In genomic region chr2:216687646-216688045, GRCh38 we compare ENCODE assay signal across 8 cellular contexts. TPM values are rescaled to one million over a fixed set of nuclear protein-coding genes. Genes with fewer than 3 reads are reported as not detected.
DNase-seq lines count a peak whose midpoint lies in the region; ATAC-seq and TF ChIP-seq lines count a peak whose summit lies in the region.

No MANE protein-coding gene starts in this region.

- no peak overlapping the region for H3K9ac ChIP-seq in neuronal stem cell (ENCODE audit: low read depth, low read length, poor library complexity)

- H2BK120ac ChIP-seq in neuronal stem cell (ENCODE audit: low read depth, low read length), result no peak overlapping the region

- in situ Hi-C loops in astrocyte of the cerebellum (cut with HindIII; ENCODE audit: low sequenced_read_pairs), result no loop called here

- no peak overlapping the region for H3K4ac ChIP-seq in neuronal stem cell (ENCODE audit: low read length)

- H4K8ac ChIP-seq in neuronal stem cell (ENCODE audit: low read depth, low read length), result no peak overlapping the region

- DNase-seq in ELF-1 (ENCODE audit: low read depth, low spot score) (peak; percentile 53), HT-29 (ENCODE audit: low spot score) (peak; percentile 26), astrocyte of the cerebellum (ENCODE audit: low read depth) (no peak), neuronal stem cell (ENCODE audit: low spot score) (no peak), suprapubic skin (ENCODE audit: low spot score in 2 of 2) (no peak), NCI-H2081 treated with DMSO at 0.1 percent for 48 hours (lab: John Stamatoyannopoulos, UW) (no peak), DMS153 (lab: John Stamatoyannopoulos, UW) (no peak)

- no peak overlapping the region for H4K91ac ChIP-seq in neuronal stem cell (ENCODE audit: low read depth, low read length, poor library complexity)

- peaks cover 40 to 71% of the 10 kb centered on the region in 2 donors for H3K36me3 ChIP-seq in neuronal stem cell (replicated peaks in 1 of 2; ENCODE audit: control insufficient read depth in 2 of 2, insufficient read depth in 2 of 2, low read length in 2 of 2)
- no peaks in the 10 kb centered on the region for H3K36me3 ChIP-seq in suprapubic skin

- WGBS in neuronal stem cell (ENCODE audit: extremely low coverage in 2 of 2, insufficient read length in 2 of 2, insufficient replicate concordance in 1 of 2), 2 donors, result no CpG with 5 or more reads among the region's 4 CpGs
- 63% methylated on average over 4 of the region's 4 CpGs for WGBS in suprapubic skin

- no peak overlapping the region for H3K4me2 ChIP-seq in neuronal stem cell (ENCODE audit: insufficient read depth, low read length, poor library complexity, severe bottlenecking)

- H2AK5ac ChIP-seq in neuronal stem cell (ENCODE audit: low read depth, low read length), result no peak overlapping the region

- TF ChIP-seq CTCF in astrocyte of the cerebellum (IDR thresholded peaks at IDR 0.05; ENCODE audit: low read depth, low read length, missing control alignments) (peak; percentile 50), suprapubic skin (IDR thresholded peaks at IDR 0.05) (no peak)

- H2BK5ac ChIP-seq in neuronal stem cell (ENCODE audit: low read length), result no peak overlapping the region

- H3K23ac ChIP-seq in neuronal stem cell (ENCODE audit: low read depth, low read length, poor library complexity), result no peak overlapping the region

- peaks cover 10% of the 10 kb centered on the region for H3K79me1 ChIP-seq in neuronal stem cell (ENCODE audit: low read depth, low read length)

- TF ChIP-seq POLR2A in suprapubic skin (IDR thresholded peaks at IDR 0.05), result no peak

- peak overlapping the region; percentile 68 for H3K18ac ChIP-seq in neuronal stem cell (ENCODE audit: low read length)

- H2AFZ ChIP-seq in neuronal stem cell (ENCODE audit: low read length), result no peak overlapping the region

- H3K9me3 ChIP-seq in neuronal stem cell (replicated peaks in 1 of 2; ENCODE audit: control insufficient read depth in 2 of 2, insufficient read depth in 1 of 2, low read depth in 1 of 2, low read length in 2 of 2), result peaks cover 0 to 2% of the 10 kb centered on the region in 2 donors
- no peaks in the 10 kb centered on the region for H3K9me3 ChIP-seq in suprapubic skin

- H2BK12ac ChIP-seq in neuronal stem cell (ENCODE audit: low read length), result no peak overlapping the region

- no peak overlapping the region for H3K14ac ChIP-seq in neuronal stem cell (ENCODE audit: low read length)

- no peak overlapping the region for H2BK15ac ChIP-seq in neuronal stem cell (ENCODE audit: low read length)

- no peak for TF ChIP-seq EP300 in suprapubic skin (IDR thresholded peaks at IDR 0.05)

- no peak overlapping the region for H3K4me3 ChIP-seq in astrocyte of the cerebellum (ENCODE audit: low read depth, low read length)
- no peak overlapping the region for H3K4me3 ChIP-seq in neuronal stem cell (ENCODE audit: low read length in 2 of 2)
- H3K4me3 ChIP-seq in suprapubic skin, result no peak overlapping the region

- ATAC-seq in GM21515 (IDR thresholded peaks at IDR 0.05; ENCODE audit: unreplicated experiment), result no peak

- H3K4me1 ChIP-seq in neuronal stem cell (ENCODE audit: control insufficient read depth in 2 of 2, insufficient read depth in 1 of 2, low read depth in 1 of 2, low read length in 2 of 2) (peaks cover 16 to 22% of the 10 kb centered on the region in 2 donors), suprapubic skin (peaks cover 82% of the 10 kb centered on the region)

- H3K27me3 ChIP-seq in neuronal stem cell (ENCODE audit: control insufficient read depth in 3 of 3, insufficient read depth in 3 of 3, low read depth in 1 of 3, low read length in 3 of 3), result no peaks in the 10 kb centered on the region
- H3K27me3 ChIP-seq in suprapubic skin, result peaks cover 8% of the 10 kb centered on the region

- H3K27ac ChIP-seq in neuronal stem cell (replicated peaks; ENCODE audit: low read length) (no peak overlapping the region), suprapubic skin (no peak overlapping the region)

RNA-seq across cellular contexts. Expression of gene IGFBP5, which starts 7.7 kb away (rescaled TPM):
- total RNA-seq in HT-29 (2014; rRNA removed; shearing (Covaris generic)), result not detected in 2 replicates
- polyA plus RNA-seq in neuronal stem cell (2013, experiment 1 of 2), result 280 TPM
- 290 TPM for polyA plus RNA-seq in neuronal stem cell (2013, experiment 2 of 2)
- total RNA-seq in suprapubic skin, result 100 to 1,000 TPM in 3 of 4 donors, 10 to 100 TPM in 1; 79.1 to 424 (median 163) TPM

RNA-seq across cellular contexts. Expression of gene IGFBP2, which starts 54.4 kb away (rescaled TPM):
- total RNA-seq in HT-29 (2014; rRNA removed; shearing (Covaris generic)), result 89.8 and 91.4 TPM in 2 replicates
- polyA plus RNA-seq in neuronal stem cell (2013, experiment 1 of 2), result 479 TPM
- 466 TPM for polyA plus RNA-seq in neuronal stem cell (2013, experiment 2 of 2)
- total RNA-seq in suprapubic skin, result 10 to 100 TPM in 3 of 4 donors, 1 to 10 TPM in 1; 7.5 to 28.3 (median 18.7) TPM

Comparison
In these comparisons a context has a peak if more than half of its experiments do, and no peak if none do; other contexts are left out.
1. DNase-seq: peak in ELF-1 (single experiment) and HT-29 (single experiment); none in astrocyte of the cerebellum (single experiment), neuronal stem cell (single experiment), suprapubic skin (0 of 2), NCI-H2081 treated with DMSO at 0.1 percent for 48 hours (single experiment) and DMS153 (single experiment).
2. RNA of gene IGFBP5, which starts 7.7 kb away (total RNA-seq): 79.1 to 424 TPM in suprapubic skin; not detected in HT-29; every median in the first group is over 10 times any median in the second.